In the genomic region with DNA sequence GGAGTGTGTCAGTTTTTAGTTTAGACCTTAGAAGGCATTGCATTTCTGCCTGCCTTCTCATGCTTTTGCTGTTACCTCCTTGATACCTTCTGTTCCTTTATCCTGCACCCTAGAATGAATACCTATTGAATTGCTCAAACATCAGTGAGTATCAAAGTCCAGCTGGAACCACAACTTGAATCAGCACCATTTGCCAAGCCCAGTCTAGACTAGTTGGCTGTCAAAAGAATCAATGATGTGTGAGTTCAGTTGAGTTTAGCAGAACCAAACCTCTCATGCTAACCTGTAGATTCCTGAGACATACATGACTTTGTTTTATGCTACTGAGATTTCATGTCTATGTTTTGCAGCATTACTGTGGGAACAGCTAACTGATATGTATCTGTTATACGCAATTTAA, we compare ENCODE assay signal across 25 cellular contexts.
"Had no signal": no experiment of that assay in that cellular context is flagged by ENCODE, and none has a peak within 500 bp of the region (broad histone marks: within the 10 kb centered on the region; RNA-seq: fewer than 3 reads in every experiment).

No MANE protein-coding gene starts in this region.

- H3K9me3 Mint-ChIP-seq: activated naive CD4-positive, alpha-beta T cell treated with anti-CD3 and anti-CD28 coated beads, Interleukin-2, amount 50 U/mL, for 24 hours; activated T-cell treated with anti-CD3 and anti-CD28 coated beads, Interleukin-2, amount 50 U/mL, for 24 hours; activated T-helper 1 cell treated with anti-CD3 and anti-CD28 coated beads, Interleukin-12 subunit alpha, Interleukin-12 subunit beta, Interleukin-2, Interleukin-4 antibody, amounts not matched to agents 30 ng/mL and 10 ng/mL and 1 ng/mL, durations not matched to agents 14 hours and 24 hours and 36 hours; T-helper 1 cell treated with Interleukin-12 subunit alpha and Interleukin-12 subunit beta and Interleukin-4 antibody, amounts not matched to agents 30 μg/mL and 1 μg/mL, for 36 hours; WTC11 had no signal

- DNase-seq: activated CD4-positive, alpha-beta T cell treated with anti-CD3 and anti-CD28 coated beads for 48 hours; activated CD4-positive, alpha-beta T cell treated with anti-CD3 and anti-CD28 coated beads, Interleukin-2, amount 50 U/mL, for 48 hours; activated CD4-positive, CD25-positive, alpha-beta regulatory T cell treated with anti-CD3 and anti-CD28 coated beads, Interleukin-2, amount 50 U/mL, for 72 hours; activated CD8-positive, alpha-beta memory T cell treated with anti-CD3 and anti-CD28 coated beads, Interleukin-2, amount 10 ng/mL, durations not matched to agents 7 days and 5 days; activated effector memory CD4-positive, alpha-beta T cell treated with Interleukin-2 at 50 U/mL for 16 hours; activated naive CD4-positive, alpha-beta T cell; activated T-cell treated with anti-CD3 and anti-CD28 coated beads, Interleukin-2, amount 50 U/mL, for 24 hours; aorta; body of pancreas; Karpas-422; MM.1S; NCI-H1105 treated with DMSO at 0.1 percent for 48 hours; NCI-H146; NCI-H187 treated with DMSO at 0.1 percent for 48 hours; NCI-H2081 treated with DMSO at 0.1 percent for 48 hours; NCI-H446; NCI-H524; Peyer's patch; SHP77 treated with DMSO at 0.1 percent for 48 hours had no signal

- H3K27me3 Mint-ChIP-seq: activated CD8-positive, alpha-beta memory T cell treated with anti-CD3 and anti-CD28 coated beads, Interleukin-2, amount 10 ng/mL, durations not matched to agents 7 days and 5 days; activated naive CD4-positive, alpha-beta T cell treated with anti-CD3 and anti-CD28 coated beads, Interleukin-2, amount 50 U/mL, for 24 hours; activated T-cell treated with anti-CD3 and anti-CD28 coated beads, Interleukin-2, amount 50 U/mL, for 24 hours had no signal

- H3K9me3 ChIP-seq: body of pancreas, Peyer's patch had no signal

- H3K4me1 ChIP-seq: body of pancreas, Peyer's patch had no signal

- H3K4me3 Mint-ChIP-seq: activated CD8-positive, alpha-beta memory T cell treated with anti-CD3 and anti-CD28 coated beads, Interleukin-2, amount 10 ng/mL, durations not matched to agents 7 days and 5 days; activated naive CD4-positive, alpha-beta T cell treated with anti-CD3 and anti-CD28 coated beads, Interleukin-2, amount 50 U/mL, for 24 hours; activated T-cell treated with anti-CD3 and anti-CD28 coated beads, Interleukin-2, amount 50 U/mL, for 24 hours; activated T-helper 1 cell treated with anti-CD3 and anti-CD28 coated beads, Interleukin-12 subunit alpha, Interleukin-12 subunit beta, Interleukin-2, Interleukin-4 antibody, amounts not matched to agents 30 ng/mL and 10 ng/mL and 1 ng/mL, durations not matched to agents 14 hours and 24 hours and 36 hours; T-helper 1 cell treated with Interleukin-12 subunit alpha and Interleukin-12 subunit beta and Interleukin-4 antibody, amounts not matched to agents 30 μg/mL and 1 μg/mL, for 36 hours; WTC11 had no signal

- H3K36me3 Mint-ChIP-seq: activated CD8-positive, alpha-beta memory T cell treated with anti-CD3 and anti-CD28 coated beads, Interleukin-2, amount 10 ng/mL, durations not matched to agents 7 days and 5 days; activated naive CD4-positive, alpha-beta T cell treated with anti-CD3 and anti-CD28 coated beads, Interleukin-2, amount 50 U/mL, for 24 hours; WTC11 had no signal

- H3K36me3 ChIP-seq: Peyer's patch had no signal

- H3K27me3 ChIP-seq: body of pancreas, Peyer's patch had no signal

- H3K4me3 ChIP-seq: body of pancreas, K562, Peyer's patch had no signal

- H3K27ac ChIP-seq: body of pancreas, Peyer's patch, RWPE1 had no signal

- H3K4me1 Mint-ChIP-seq: activated CD8-positive, alpha-beta memory T cell treated with anti-CD3 and anti-CD28 coated beads, Interleukin-2, amount 10 ng/mL, durations not matched to agents 7 days and 5 days; activated naive CD4-positive, alpha-beta T cell treated with anti-CD3 and anti-CD28 coated beads, Interleukin-2, amount 50 U/mL, for 24 hours had no signal

- H3K27ac Mint-ChIP-seq: activated CD8-positive, alpha-beta memory T cell treated with anti-CD3 and anti-CD28 coated beads, Interleukin-2, amount 10 ng/mL, durations not matched to agents 7 days and 5 days; activated naive CD4-positive, alpha-beta T cell treated with anti-CD3 and anti-CD28 coated beads, Interleukin-2, amount 50 U/mL, for 24 hours; activated T-cell treated with anti-CD3 and anti-CD28 coated beads, Interleukin-2, amount 50 U/mL, for 24 hours; activated T-helper 1 cell treated with anti-CD3 and anti-CD28 coated beads, Interleukin-12 subunit alpha, Interleukin-12 subunit beta, Interleukin-2, Interleukin-4 antibody, amounts not matched to agents 30 ng/mL and 10 ng/mL and 1 ng/mL, durations not matched to agents 14 hours and 24 hours and 36 hours; T-helper 1 cell treated with Interleukin-12 subunit alpha and Interleukin-12 subunit beta and Interleukin-4 antibody, amounts not matched to agents 30 μg/mL and 1 μg/mL, for 36 hours; WTC11 had no signal

- ATAC-seq: activated CD8-positive, alpha-beta memory T cell treated with anti-CD3 and anti-CD28 coated beads, Interleukin-2, amount 10 ng/mL, durations not matched to agents 7 days and 5 days; body of pancreas; K562; WTC11 had no signal
